ENCODE assay signal across 16 cellular contexts in the genomic region with DNA sequence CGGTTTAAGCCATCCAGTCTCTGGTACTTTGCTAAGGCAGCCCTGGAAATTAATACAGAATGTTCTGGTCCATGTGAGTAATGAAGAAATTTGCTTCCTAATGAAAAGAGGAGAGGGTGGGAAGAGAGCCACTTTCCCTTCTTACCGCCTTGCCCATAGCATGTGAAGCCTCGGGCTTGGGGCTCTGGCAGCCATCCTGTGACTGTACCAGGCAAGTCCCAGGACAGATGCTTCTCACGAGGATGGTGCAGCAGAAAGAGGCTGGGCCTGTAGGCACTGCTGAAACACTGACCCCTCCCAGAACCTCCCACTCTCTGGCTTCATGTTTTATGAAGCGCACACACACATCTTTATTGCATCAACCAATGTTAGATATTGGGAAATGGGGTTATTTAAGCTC.
A peak's percentile ranks its signal among the peaks of the same experiment; 100 is the strongest.
DNase-seq lines count a peak whose midpoint lies in the region; ATAC-seq and TF ChIP-seq lines count a peak whose summit lies in the region.
"Had no signal": no experiment of that assay in that cellular context is flagged by ENCODE, and none has a peak within 500 bp of the region (broad histone marks: within the 10 kb centered on the region; RNA-seq: fewer than 3 reads in every experiment).

No MANE protein-coding gene starts in this region.

- no peaks in the 10 kb centered on the region for H3K36me3 ChIP-seq in vagina

- DNase-seq in GM03348 (ENCODE audit: low spot score) (peak; percentile 14), epidermal melanocyte (ENCODE audit: insufficient read length, low spot score) (peak; percentile 34), lower leg skin (ENCODE audit: low spot score in 2 of 2) (peak; percentile 71 to 93), vagina (ENCODE audit: extremely low spot score in 2 of 2) (peak in 1 of 2 donors; percentile 88), NCI-H187 (lab: John Stamatoyannopoulos, UW) (no peak)
- no peak for DNase-seq in T-helper 2 cell treated with Interferon-gamma antibody and Interleukin-4, amounts not matched to agents 5 μg/mL and 100 μg/mL, for 36 hours (ENCODE audit: low spot score)
- DNase-seq: CD8-positive, alpha-beta T cell; COR-L47; DMS153; DND-41; GDM1; HCEC 1CT; HFFc6 had no signal

- TF ChIP-seq CTCF in lower leg skin (IDR thresholded peaks at IDR 0.05) (no peak), vagina (IDR thresholded peaks at IDR 0.05) (no peak)

- no peak overlapping the region for H3K27ac Mint-ChIP-seq in T-helper 2 cell treated with Interferon-gamma antibody and Interleukin-4, amounts not matched to agents 5 μg/mL and 100 μg/mL, for 36 hours
- H3K27ac Mint-ChIP-seq: CD14-positive monocyte; CD8-positive, alpha-beta T cell; HFFc6; IgD-negative memory B cell had no signal

- peaks cover 4% of the 10 kb centered on the region for H3K9me3 Mint-ChIP-seq in T-helper 2 cell treated with Interferon-gamma antibody and Interleukin-4, amounts not matched to agents 5 μg/mL and 100 μg/mL, for 36 hours
- H3K9me3 Mint-ChIP-seq: CD8-positive, alpha-beta T cell had no signal

- 20 to 31% methylated on average over 4 of the region's 5 CpGs for WGBS in lower leg skin, 2 donors

- no peak for TF ChIP-seq POLR2A in lower leg skin (IDR thresholded peaks at IDR 0.05)
- no peak for TF ChIP-seq POLR2A in vagina (IDR thresholded peaks at IDR 0.05)

- no peaks in the 10 kb centered on the region for H3K36me3 Mint-ChIP-seq in T-helper 2 cell treated with Interferon-gamma antibody and Interleukin-4, amounts not matched to agents 5 μg/mL and 100 μg/mL, for 36 hours (ENCODE audit: low read depth)
- H3K36me3 Mint-ChIP-seq: CD14-positive monocyte; CD8-positive, alpha-beta T cell; IgD-negative memory B cell had no signal

- H3K4me1 ChIP-seq in vagina = no peaks in the 10 kb centered on the region

- peaks cover 17% of the 10 kb centered on the region for H3K27me3 Mint-ChIP-seq in T-helper 2 cell treated with Interferon-gamma antibody and Interleukin-4, amounts not matched to agents 5 μg/mL and 100 μg/mL, for 36 hours (ENCODE audit: low read depth)
- H3K27me3 Mint-ChIP-seq: IgD-negative memory B cell had no signal

- no peak overlapping the region for H3K4me3 Mint-ChIP-seq in T-helper 2 cell treated with Interferon-gamma antibody and Interleukin-4, amounts not matched to agents 5 μg/mL and 100 μg/mL, for 36 hours
- H3K4me3 Mint-ChIP-seq: CD14-positive monocyte; CD8-positive, alpha-beta T cell; HFFc6; IgD-negative memory B cell had no signal

- H3K27ac ChIP-seq in vagina = peak overlapping the region; percentile 26

- no peaks in the 10 kb centered on the region for H3K27me3 ChIP-seq in vagina

- no peak overlapping the region for H3K4me3 ChIP-seq in lower leg skin (ENCODE audit: low read depth, poor library complexity, severe bottlenecking)
- no peak overlapping the region for H3K4me3 ChIP-seq in vagina

- H3K4me1 Mint-ChIP-seq in T-helper 2 cell treated with Interferon-gamma antibody and Interleukin-4, amounts not matched to agents 5 μg/mL and 100 μg/mL, for 36 hours (ENCODE audit: low read depth) = no peaks in the 10 kb centered on the region
- H3K4me1 Mint-ChIP-seq: CD14-positive monocyte had no signal

- no peaks in the 10 kb centered on the region for H3K9me3 ChIP-seq in vagina

- ATAC-seq in GM21360 (IDR thresholded peaks at IDR 0.05; ENCODE audit: unreplicated experiment) = no peak
- ATAC-seq: CD8-positive, alpha-beta T cell had no signal

- intact Hi-C loops in lower leg skin (cut with DNase I; ENCODE audit: low total_unique reads) = no loop called here
- intact Hi-C loops in vagina (cut with DNase I) = no loop called here

Comparison
In these comparisons a context has a peak if more than half of its experiments do, and no peak if none do; other contexts are left out.
1. DNase-seq: peak in GM03348 (single experiment), epidermal melanocyte (single experiment) and lower leg skin (2 of 2); none in NCI-H187 (0 of 2) and T-helper 2 cell treated with Interferon-gamma antibody and Interleukin-4, amounts not matched to agents 5 μg/mL and 100 μg/mL, for 36 hours (single experiment).